Comparison of ENCODE assay signal across 8 cellular contexts in genomic region chr1:155192346-155193274, GRCh38. TPM values are rescaled to one million over a fixed set of nuclear protein-coding genes. Genes with fewer than 3 reads are reported as not detected.
DNase-seq lines count a peak whose midpoint lies in the region; ATAC-seq, FAIRE-seq and TF ChIP-seq lines count a peak whose summit lies in the region.

No MANE protein-coding gene starts in this region.

- peak overlapping the region; percentile 79 for H3K4me3 ChIP-seq in A549

- peaks cover 16% of the 10 kb centered on the region for H3K36me3 Mint-ChIP-seq in T-helper 1 cell treated with Interleukin-12 subunit alpha and Interleukin-12 subunit beta and Interleukin-4 antibody, amounts not matched to agents 30 μg/mL and 1 μg/mL, for 36 hours (ENCODE audit: low read depth)
- H3K36me3 Mint-ChIP-seq in natural killer cell treated with Interleukin-12 subunit alpha and Interleukin-12 subunit beta and Interleukin-15 and Interleukin-18, amount 100 ng/mL, for 72 hours: no peaks in the 10 kb centered on the region

- no peak for TF ChIP-seq POLR2A in A549 (IDR thresholded peaks at IDR 0.05; ENCODE audit: low read length)

- TF ChIP-seq EP300 in A549 (IDR thresholded peaks at IDR 0.05): no peak

- H3K9me3 ChIP-seq in A549: no peaks in the 10 kb centered on the region

- TF ChIP-seq RAD21 in A549 (conservative IDR thresholded peaks at IDR 0.05 in 1 of 2, IDR thresholded peaks at IDR 0.05 in 1 of 2): no peak

- H3K4me2 ChIP-seq in A549: peak overlapping the region; percentile 94

- peaks cover 38% of the 10 kb centered on the region for H3K4me1 Mint-ChIP-seq in T-helper 1 cell treated with Interleukin-12 subunit alpha and Interleukin-12 subunit beta and Interleukin-4 antibody, amounts not matched to agents 30 μg/mL and 1 μg/mL, for 36 hours (ENCODE audit: low read depth)
- H3K4me1 Mint-ChIP-seq in natural killer cell treated with Interleukin-12 subunit alpha and Interleukin-12 subunit beta and Interleukin-15 and Interleukin-18, amount 100 ng/mL, for 72 hours (ENCODE audit: low read depth in 2 of 2): peaks cover 28 to 35% of the 10 kb centered on the region in 2 donors

- ATAC-seq in A549 (peak in 1 of 2 experiments; percentile 0; a peak in 1 of 6 replicates), HG03469 (IDR thresholded peaks at IDR 0.05; ENCODE audit: unreplicated experiment) (no peak), GM21528 (IDR thresholded peaks at IDR 0.05; ENCODE audit: low FRiP score, unreplicated experiment) (no peak)
- ATAC-seq in natural killer cell treated with Interleukin-12 subunit alpha and Interleukin-12 subunit beta and Interleukin-15 and Interleukin-18, amount 100 ng/mL, for 72 hours: no peak

- H3K4me3 Mint-ChIP-seq in T-helper 1 cell treated with Interleukin-12 subunit alpha and Interleukin-12 subunit beta and Interleukin-4 antibody, amounts not matched to agents 30 μg/mL and 1 μg/mL, for 36 hours: peak overlapping the region; percentile 90
- peak overlapping the region; percentile 97 for H3K4me3 Mint-ChIP-seq in natural killer cell treated with Interleukin-12 subunit alpha and Interleukin-12 subunit beta and Interleukin-15 and Interleukin-18, amount 100 ng/mL, for 72 hours

- FAIRE-seq in A549 (lab: Jason Lieb, UNC): no peak

- peak overlapping the region; percentile 99 for H3K27ac Mint-ChIP-seq in T-helper 1 cell treated with Interleukin-12 subunit alpha and Interleukin-12 subunit beta and Interleukin-4 antibody, amounts not matched to agents 30 μg/mL and 1 μg/mL, for 36 hours
- peak overlapping the region; percentile 95 to 96 for H3K27ac Mint-ChIP-seq in natural killer cell treated with Interleukin-12 subunit alpha and Interleukin-12 subunit beta and Interleukin-15 and Interleukin-18, amount 100 ng/mL, for 72 hours

- H3K27ac ChIP-seq in A549 (peak overlapping the region; percentile 84 to 96), epithelial cell of prostate (peak overlapping the region; percentile 88)

- DNase-seq in A549 (ENCODE audit: low read depth in 1 of 2, low spot score in 1 of 2) (no peak), HT-29 (ENCODE audit: low spot score) (peak; percentile 23), epithelial cell of prostate (ENCODE audit: low read depth, low spot score) (no peak), hypothalamus (lab: John Stamatoyannopoulos, UW) (no peak)
- DNase-seq in natural killer cell treated with Interleukin-12 subunit alpha and Interleukin-12 subunit beta and Interleukin-15 and Interleukin-18, amount 100 ng/mL, for 72 hours (ENCODE audit: low spot score): no peak

- TF ChIP-seq CTCF in A549 (IDR thresholded peaks at IDR 0.05): no peak

- no peaks in the 10 kb centered on the region for H3K27me3 Mint-ChIP-seq in T-helper 1 cell treated with Interleukin-12 subunit alpha and Interleukin-12 subunit beta and Interleukin-4 antibody, amounts not matched to agents 30 μg/mL and 1 μg/mL, for 36 hours (ENCODE audit: low read depth)
- H3K27me3 Mint-ChIP-seq in natural killer cell treated with Interleukin-12 subunit alpha and Interleukin-12 subunit beta and Interleukin-15 and Interleukin-18, amount 100 ng/mL, for 72 hours: no peaks in the 10 kb centered on the region

- no peaks in the 10 kb centered on the region for H3K9me3 Mint-ChIP-seq in T-helper 1 cell treated with Interleukin-12 subunit alpha and Interleukin-12 subunit beta and Interleukin-4 antibody, amounts not matched to agents 30 μg/mL and 1 μg/mL, for 36 hours
- H3K9me3 Mint-ChIP-seq in natural killer cell treated with Interleukin-12 subunit alpha and Interleukin-12 subunit beta and Interleukin-15 and Interleukin-18, amount 100 ng/mL, for 72 hours: no peaks in the 10 kb centered on the region

- POLR2A ChIA-PET in A549 (lab: Yijun Ruan, JAX): interaction anchor here (0.8 to 3.1 kb wide), 10 partner anchors 8 to 123 kb away, joined by 3 to 54 read pairs (median 6); partner anchors contain the start of genes KRTCAP2, MTX1, SCAMP3 and THBS3

- WGBS in A549 (ENCODE audit: missing lambda C conversion rate): 41% methylated on average over 9 of the region's 20 CpGs

- H3K4me1 ChIP-seq in A549: peaks cover 22% of the 10 kb centered on the region

- CTCF ChIA-PET in A549 (lab: Yijun Ruan, JAX): interaction anchor here (0.7 to 6.4 kb wide), 22 partner anchors 8 to 458 kb away, joined by 3 to 176 read pairs (median 5); partner anchors contain the start of genes ADAM15, KRTCAP2, MTX1 and THBS3

TF ChIP-seq in A549, 52 proteins besides CTCF, POLR2A, EP300 and RAD21:
- TF ChIP-seq ZSCAN20 (CRISPR knock-in tag; IDR thresholded peaks at IDR 0.05) (no peak), TP53 (CRISPR knock-in tag; IDR thresholded peaks at IDR 0.05) (no peak), HOXB5 (CRISPR knock-in tag; IDR thresholded peaks at IDR 0.05) (no peak)

RNA-seq across cellular contexts. Expression of gene THBS3, which starts 15.1 kb away (rescaled TPM):
- polyA plus RNA-seq in A549 (2011; rRNA removed) (13.8 and 16.2 TPM in 2 replicates), A549 (2017; fragmentation: RNase III; extraction: RNeasy Plus Mini Kit Qiagen cat#74134 plus additional on column Dnase treatment) (8.9 to 14.2 TPM (median 12.1 TPM) in 3 replicates)
- 9.7 and 10.3 TPM in 2 replicates for polyA plus RNA-seq in A549 (2012; cell fraction: cytosol; rRNA removed)
- polyA plus RNA-seq in A549 (2012; cell fraction: nucleus; rRNA removed): 70.1 and 72.7 TPM in 2 replicates
- 19.8 and 23.0 TPM in 2 replicates for polyA minus RNA-seq in A549 (2011; rRNA and poly(A)+ RNA removed)
- total RNA-seq in HT-29 (2014; rRNA removed; shearing (Covaris generic)): 4.2 and 7.6 TPM in 2 replicates
- 1 to 10 TPM; 4.1 to 9.4 TPM for total RNA-seq in natural killer cell treated with Interleukin-12 subunit alpha and Interleukin-12 subunit beta and Interleukin-15 and Interleukin-18, amount 100 ng/mL, for 72 hours

RNA-seq across cellular contexts. Expression of gene MTX1, which starts 15.9 kb away (rescaled TPM):
- polyA plus RNA-seq in A549 (2011; rRNA removed) (53.4 and 73.9 TPM in 2 replicates), A549 (2017; fragmentation: RNase III; extraction: RNeasy Plus Mini Kit Qiagen cat#74134 plus additional on column Dnase treatment) (64.5 to 67.2 TPM (median 67.1 TPM) in 3 replicates)
- polyA plus RNA-seq in A549 (2012; cell fraction: cytosol; rRNA removed): 113 and 130 TPM in 2 replicates
- 143 and 156 TPM in 2 replicates for polyA plus RNA-seq in A549 (2012; cell fraction: nucleus; rRNA removed)
- 60.0 and 63.1 TPM in 2 replicates for polyA minus RNA-seq in A549 (2011; rRNA and poly(A)+ RNA removed)
- total RNA-seq in HT-29 (2014; rRNA removed; shearing (Covaris generic)): 72.2 and 86.8 TPM in 2 replicates
- 10 to 100 TPM; 42.6 to 53.0 TPM for total RNA-seq in natural killer cell treated with Interleukin-12 subunit alpha and Interleukin-12 subunit beta and Interleukin-15 and Interleukin-18, amount 100 ng/mL, for 72 hours

RNA-seq across cellular contexts. Expression of gene TRIM46, which starts 19.0 kb away (rescaled TPM):
- polyA plus RNA-seq in A549 (2011; rRNA removed): 1.1 and 1.5 TPM in 2 replicates
- 1.9 and 2.3 TPM in 2 replicates for polyA plus RNA-seq in A549 (2012; cell fraction: cytosol; rRNA removed)
- 7.7 and 11.0 TPM in 2 replicates for polyA plus RNA-seq in A549 (2012; cell fraction: nucleus; rRNA removed)
- 1.7 to 2.8 TPM (median 2.7 TPM) in 3 replicates for polyA plus RNA-seq in A549 (2017; fragmentation: RNase III; extraction: RNeasy Plus Mini Kit Qiagen cat#74134 plus additional on column Dnase treatment)
- 1.3 and 1.9 TPM in 2 replicates for polyA minus RNA-seq in A549 (2011; rRNA and poly(A)+ RNA removed)
- total RNA-seq in HT-29 (2014; rRNA removed; shearing (Covaris generic)): not detected in 2 replicates
- 1 to 10 TPM; 3.6 to 9.3 TPM for total RNA-seq in natural killer cell treated with Interleukin-12 subunit alpha and Interleukin-12 subunit beta and Interleukin-15 and Interleukin-18, amount 100 ng/mL, for 72 hours

RNA-seq across cellular contexts. Expression of gene KRTCAP2, which starts 19.5 kb away (rescaled TPM):
- polyA plus RNA-seq in A549 (2011; rRNA removed): 154 and 227 TPM in 2 replicates
- polyA plus RNA-seq in A549 (2012; cell fraction: cytosol; rRNA removed): 242 and 259 TPM in 2 replicates
- 210 and 274 TPM in 2 replicates for polyA plus RNA-seq in A549 (2012; cell fraction: nucleus; rRNA removed)
- 216 to 218 TPM (median 217 TPM) in 3 replicates for polyA plus RNA-seq in A549 (2017; fragmentation: RNase III; extraction: RNeasy Plus Mini Kit Qiagen cat#74134 plus additional on column Dnase treatment)
- polyA minus RNA-seq in A549 (2011; rRNA and poly(A)+ RNA removed): 307 and 312 TPM in 2 replicates
- 107 and 128 TPM in 2 replicates for total RNA-seq in HT-29 (2014; rRNA removed; shearing (Covaris generic))
- 100 to 1,000 TPM; 149 to 223 TPM for total RNA-seq in natural killer cell treated with Interleukin-12 subunit alpha and Interleukin-12 subunit beta and Interleukin-15 and Interleukin-18, amount 100 ng/mL, for 72 hours

RNA-seq across cellular contexts. Expression of gene DPM3, which starts 52.3 kb away (rescaled TPM):
- polyA plus RNA-seq in A549 (2011; rRNA removed): 22.8 and 33.7 TPM in 2 replicates
- 252 TPM in 2 replicates for polyA plus RNA-seq in A549 (2012; cell fraction: cytosol; rRNA removed)
- 247 and 265 TPM in 2 replicates for polyA plus RNA-seq in A549 (2012; cell fraction: nucleus; rRNA removed)
- polyA plus RNA-seq in A549 (2017; fragmentation: RNase III; extraction: RNeasy Plus Mini Kit Qiagen cat#74134 plus additional on column Dnase treatment): 67.5 to 83.0 TPM (median 80.3 TPM) in 3 replicates
- polyA minus RNA-seq in A549 (2011; rRNA and poly(A)+ RNA removed): 7.8 and 9.2 TPM in 2 replicates
- total RNA-seq in HT-29 (2014; rRNA removed; shearing (Covaris generic)): 86.2 and 100 TPM in 2 replicates
- 10 to 100 TPM; 26.0 to 31.1 TPM for total RNA-seq in natural killer cell treated with Interleukin-12 subunit alpha and Interleukin-12 subunit beta and Interleukin-15 and Interleukin-18, amount 100 ng/mL, for 72 hours
